Comparison of ENCODE assay signal across 2 cellular contexts in genomic region chr6:137514418-137514817, GRCh38.
TF ChIP-seq lines count a peak whose summit lies in the region.

No MANE protein-coding gene starts in this region.

TF ChIP-seq in A549, 52 proteins besides CTCF, POLR2A, EP300 and RAD21:
- TF ChIP-seq CBX8 (IDR thresholded peaks at IDR 0.05) (peak; percentile 57), RNF2 (IDR thresholded peaks at IDR 0.05; ENCODE audit: borderline replicate concordance, low read depth) (0 out of 2 replicates have a peak, but pooled peaks have one; percentile 69), ZC3H11A (IDR thresholded peaks at IDR 0.05) (no peak)

TF ChIP-seq in H1, 55 proteins besides CTCF, POLR2A, EP300 and RAD21:
- TF ChIP-seq CHD2 (IDR thresholded peaks at IDR 0.05; ENCODE audit: low read length) (no peak), ATF2 (IDR thresholded peaks at IDR 0.05; ENCODE audit: low read length) (no peak), RXRA (IDR thresholded peaks at IDR 0.05; ENCODE audit: insufficient read depth, low read depth, low read length) (no peak), E2F6 (IDR thresholded peaks at IDR 0.05) (no peak), SP2 (IDR thresholded peaks at IDR 0.05; ENCODE audit: low read length) (no peak), USF2 (IDR thresholded peaks at IDR 0.05; ENCODE audit: low read length) (no peak), POU5F1 (IDR thresholded peaks at IDR 0.05; ENCODE audit: low read depth, low read length) (no peak), YY1 (IDR thresholded peaks at IDR 0.05; ENCODE audit: low read depth, low read length) (no peak), TAF7 (optimal IDR thresholded peaks at IDR 0.05; ENCODE audit: borderline replicate concordance, low read depth, low read length) (no peak), HDAC6 (IDR thresholded peaks at IDR 0.05; ENCODE audit: low read depth, low read length) (no peak), EZH2 (IDR thresholded peaks at IDR 0.05; ENCODE audit: low read depth, low read length, severe bottlenecking) (no peak), ATF3 (IDR thresholded peaks at IDR 0.05; ENCODE audit: insufficient read depth, low read depth, low read length) (no peak), SUZ12 (IDR thresholded peaks at IDR 0.05; ENCODE audit: low read length) (no peak), CHD1 (IDR thresholded peaks at IDR 0.05; ENCODE audit: low read depth, low read length) (no peak), RFX5 (IDR thresholded peaks at IDR 0.05; ENCODE audit: borderline replicate concordance, low read depth, low read length) (no peak)
